ENCODE assay signal across 27 cellular contexts in the genomic region with DNA sequence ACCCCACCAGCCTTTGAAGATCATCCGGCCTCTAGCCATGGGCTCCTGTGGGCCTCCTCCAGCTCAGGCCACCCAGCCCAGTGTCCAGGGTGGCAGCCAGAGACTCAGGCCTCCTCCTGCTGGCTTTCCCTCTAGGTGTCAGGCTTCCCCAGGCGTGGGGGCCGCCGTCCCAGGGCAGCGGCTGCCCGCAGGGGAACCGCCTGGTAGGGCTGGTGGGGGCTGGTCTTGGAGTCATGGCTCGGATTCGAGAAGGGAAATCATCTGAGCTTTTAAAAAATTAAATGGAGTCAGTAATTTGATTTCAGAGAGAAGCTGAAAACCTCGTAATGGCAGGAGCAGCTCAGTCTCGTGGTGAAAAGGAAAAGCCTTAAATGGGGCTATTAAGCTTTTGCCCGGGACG.
"Had no signal": no experiment of that assay in that cellular context is flagged by ENCODE, and none has a peak within 500 bp of the region (broad histone marks: within the 10 kb centered on the region; RNA-seq: fewer than 3 reads in every experiment).

No MANE protein-coding gene starts in this region.

- H3K9ac ChIP-seq: neural progenitor cell had no signal

- H3K9me3 Mint-ChIP-seq: activated B cell treated with CpG ODN at 0.5 μM for 24 hours; activated T-cell treated with anti-CD3 and anti-CD28 coated beads, Interleukin-2, amount 50 U/mL, for 72 hours; natural killer cell; neural progenitor cell; stimulated activated naive CD8-positive, alpha-beta T cell treated with anti-CD3 and anti-CD28 coated beads, Interleukin-15, Interleukin-2, amounts not matched to agents 100 ng/mL and 50 ng/mL, for 24 hours had no signal

- H3K4me3 Mint-ChIP-seq: activated B cell treated with CpG ODN at 0.5 μM for 24 hours; activated naive CD8-positive, alpha-beta T cell; activated T-cell treated with anti-CD3 and anti-CD28 coated beads, Interleukin-2, amount 50 U/mL, for 72 hours; natural killer cell; neural progenitor cell; stimulated activated naive CD8-positive, alpha-beta T cell treated with anti-CD3 and anti-CD28 coated beads, Interleukin-15, Interleukin-2, amounts not matched to agents 100 ng/mL and 50 ng/mL, for 24 hours had no signal

- H3K36me3 ChIP-seq: cardiac muscle cell, colonic mucosa, heart right ventricle, left lung, lower lobe of right lung, neural progenitor cell, thoracic aorta had no signal

- H3K27me3 ChIP-seq: colonic mucosa, neural progenitor cell had no signal

- H3K27ac ChIP-seq: cardiac muscle cell, colonic mucosa, dorsolateral prefrontal cortex, heart right ventricle, left lung, lower lobe of right lung, neural progenitor cell, skin epidermis, thoracic aorta had no signal

- H3K4me3 ChIP-seq: cardiac muscle cell, colonic mucosa, heart right ventricle, left lung, lower lobe of right lung, neural progenitor cell, skin epidermis, thoracic aorta had no signal

- H3K9me3 ChIP-seq: colonic mucosa, heart right ventricle, left lung, lower lobe of right lung, thoracic aorta had no signal

- H2AFZ ChIP-seq: neural progenitor cell had no signal

- H3K4me2 ChIP-seq: neural progenitor cell had no signal

- H3K36me3 Mint-ChIP-seq: activated naive CD8-positive, alpha-beta T cell; natural killer cell; neural progenitor cell had no signal

- H3K27ac Mint-ChIP-seq: activated B cell treated with CpG ODN at 0.5 μM for 24 hours; activated naive CD8-positive, alpha-beta T cell; activated T-cell treated with anti-CD3 and anti-CD28 coated beads, Interleukin-2, amount 50 U/mL, for 72 hours; natural killer cell; stimulated activated naive CD8-positive, alpha-beta T cell treated with anti-CD3 and anti-CD28 coated beads, Interleukin-15, Interleukin-2, amounts not matched to agents 100 ng/mL and 50 ng/mL, for 24 hours had no signal

- ATAC-seq: activated T-cell treated with anti-CD3 and anti-CD28 coated beads, Interleukin-2, amount 50 U/mL, for 72 hours; heart right ventricle; left lung; lower lobe of right lung; natural killer cell; sciatic nerve had no signal

- DNase-seq: activated B cell treated with CpG ODN at 0.5 μM for 24 hours; activated CD4-positive, alpha-beta T cell treated with anti-CD3 and anti-CD28 coated beads, Interleukin-2, amount 50 U/mL, for 4 hours; activated naive CD4-positive, alpha-beta T cell treated with Interleukin-2 at 50 U/mL for 16 hours; activated T-cell treated with anti-CD3 and anti-CD28 coated beads for 4 hours; activated T-cell treated with anti-CD3 and anti-CD28 coated beads, Interleukin-2, amount 50 U/mL, for 72 hours; cerebellar nuclear complex; colonic mucosa; dorsolateral prefrontal cortex; effector memory CD4-positive, alpha-beta T cell; erythroblast; heart right ventricle; kidney glomerular epithelial cell; mesenchymal stem cell; natural killer cell; stimulated activated CD4-positive, alpha-beta T cell treated with anti-CD3 and anti-CD28 coated beads, Interleukin-12 subunit alpha, Interleukin-12 subunit beta, amount 100 ng/mL, for 4 hours; stimulated activated CD4-positive, alpha-beta T cell treated with anti-CD3 and anti-CD28 coated beads, Interleukin-4, amount 100 ng/mL, for 1 hour; T-helper 2 cell; trophoblast cell had no signal
